Comparison of ENCODE assay signal across 8 cellular contexts in genomic region chr12:6767592-6768384, GRCh38. TPM values are rescaled to one million over a fixed set of nuclear protein-coding genes. Genes with fewer than 3 reads are reported as not detected.
DNase-seq lines count a peak whose midpoint lies in the region; ATAC-seq and TF ChIP-seq lines count a peak whose summit lies in the region.

No MANE protein-coding gene starts in this region.

- H3K27me3 Mint-ChIP-seq in Calu3 (ENCODE audit: unreplicated experiment) = peaks cover 44% of the 10 kb centered on the region
- H3K27me3 Mint-ChIP-seq in dendritic cell treated with granulocyte-macrophage colony-stimulating factor and Interleukin-4, amounts not matched to agents 40 ng/mL and 50 ng/mL, for 4 days = peaks cover 56% of the 10 kb centered on the region

- H3K9me3 ChIP-seq in muscle layer of duodenum (ENCODE audit: control insufficient read depth in 1 of 2, low read length in 2 of 2) = no peaks in the 10 kb centered on the region

- intact Hi-C loops in Calu3 (cut with micrococcal nuclease; ENCODE audit: unreplicated experiment) = loop anchor here (1.0 kb wide), 1 partner anchor 33 kb away; no protein-coding TSS in a partner anchor
- intact Hi-C loops in dendritic cell treated with granulocyte-macrophage colony-stimulating factor and Interleukin-4, amounts not matched to agents 40 ng/mL and 50 ng/mL, for 4 days (cut with micrococcal nuclease) = no loop called here

- H3K4me3 ChIP-seq in muscle layer of duodenum (ENCODE audit: low read depth in 1 of 2, low read length in 2 of 2) = peak overlapping the region; percentile 76 to 83

- TF ChIP-seq CTCF in Calu3 (IDR thresholded peaks at IDR 0.05; ENCODE audit: unreplicated experiment) = no peak
- TF ChIP-seq CTCF in GM10266 (IDR thresholded peaks at IDR 0.05; ENCODE audit: control insufficient read depth, insufficient read depth, low read depth, missing control alignments) = no peak

- CTCF ChIA-PET in Calu3 (lab: Charles Lee) = interaction anchor here (1.0 to 2.5 kb wide), 4 partner anchors 10 to 68 kb away, joined by 3 to 24 read pairs (median 8); partner anchors contain the start of gene MLF2

- peaks cover 16 to 58% of the 10 kb centered on the region in 2 donors for H3K4me1 ChIP-seq in muscle layer of duodenum (ENCODE audit: control insufficient read depth in 1 of 2, insufficient read depth in 2 of 2, low read length in 2 of 2)

- H3K4me3 Mint-ChIP-seq in Calu3 (ENCODE audit: low read depth, unreplicated experiment) = peak overlapping the region; percentile 81
- H3K4me3 Mint-ChIP-seq in dendritic cell treated with granulocyte-macrophage colony-stimulating factor and Interleukin-4, amounts not matched to agents 40 ng/mL and 50 ng/mL, for 4 days = peak overlapping the region; percentile 89

- peaks cover 4 to 19% of the 10 kb centered on the region in 2 donors for H3K36me3 ChIP-seq in muscle layer of duodenum (ENCODE audit: control insufficient read depth in 1 of 2, insufficient read depth in 2 of 2, low read length in 2 of 2)

- H3K36me3 Mint-ChIP-seq in Calu3 (ENCODE audit: insufficient read depth, unreplicated experiment) = peaks cover 50% of the 10 kb centered on the region
- H3K36me3 Mint-ChIP-seq in dendritic cell treated with granulocyte-macrophage colony-stimulating factor and Interleukin-4, amounts not matched to agents 40 ng/mL and 50 ng/mL, for 4 days (ENCODE audit: low read depth) = peaks cover 35% of the 10 kb centered on the region

- BruUV-seq in Calu3 (replicated peaks; lab: Mats Ljungman, UMichigan) = TSS peak; percentile 57

- no peaks in the 10 kb centered on the region for H3K27me3 ChIP-seq in muscle layer of duodenum (ENCODE audit: low read depth, low read length)

- no peaks in the 10 kb centered on the region for H3K9me3 Mint-ChIP-seq in Calu3 (ENCODE audit: low read depth, unreplicated experiment)
- H3K9me3 Mint-ChIP-seq in dendritic cell treated with granulocyte-macrophage colony-stimulating factor and Interleukin-4, amounts not matched to agents 40 ng/mL and 50 ng/mL, for 4 days = no peaks in the 10 kb centered on the region

- ATAC-seq in HG03342 (IDR thresholded peaks at IDR 0.05; ENCODE audit: unreplicated experiment) = no peak

- H3K27ac ChIP-seq in muscle layer of duodenum (ENCODE audit: low read length) = peak overlapping the region; percentile 54

- DNase-seq in Calu3 = no peak
- peak; percentile 97 for DNase-seq in NCI-H2171 treated with DMSO at 0.1 percent for 48 hours (lab: John Stamatoyannopoulos, UW)
- DNase-seq in HUDEP-2 (lab: John Stamatoyannopoulos, UW; ENCODE audit: unreplicated experiment in 76 of 76) = no peak
- no peak for DNase-seq in GM10266 (ENCODE audit: extremely low spot score)
- no peak for DNase-seq in stimulated activated CD8-positive, alpha-beta memory T cell treated with anti-CD3 and anti-CD28 coated beads, Interleukin-4, amount 100 ng/mL, for 48 hours

- peak overlapping the region; percentile 80 for H3K27ac Mint-ChIP-seq in Calu3 (ENCODE audit: unreplicated experiment)
- peak overlapping the region; percentile 87 for H3K27ac Mint-ChIP-seq in dendritic cell treated with granulocyte-macrophage colony-stimulating factor and Interleukin-4, amounts not matched to agents 40 ng/mL and 50 ng/mL, for 4 days

- peaks cover 32% of the 10 kb centered on the region for H3K4me1 Mint-ChIP-seq in Calu3 (ENCODE audit: low read depth, unreplicated experiment)
- H3K4me1 Mint-ChIP-seq in dendritic cell treated with granulocyte-macrophage colony-stimulating factor and Interleukin-4, amounts not matched to agents 40 ng/mL and 50 ng/mL, for 4 days (ENCODE audit: low read depth) = peaks cover 83% of the 10 kb centered on the region

RNA-seq across cellular contexts. Expression of gene PTMS, which starts 1.6 kb away (rescaled TPM):
- total RNA-seq in Calu3 (2022) = 53.5 and 62.9 TPM in 2 replicates

RNA-seq across cellular contexts. Expression of gene LAG3, which starts 4.5 kb away (rescaled TPM):
- total RNA-seq in Calu3 (2022) = 0.34 TPM in 1 of 2 replicates, not detected in the other

RNA-seq across cellular contexts. Expression of gene MLF2, which starts 14.8 kb away (rescaled TPM):
- 176 and 183 TPM in 2 replicates for total RNA-seq in Calu3 (2022)

RNA-seq across cellular contexts. Expression of gene CD4, which starts 21.5 kb away (rescaled TPM):
- total RNA-seq in Calu3 (2022) = not detected in 2 replicates

RNA-seq across cellular contexts. Expression of gene COPS7A, which starts 43.9 kb away (rescaled TPM):
- 47.3 and 55.3 TPM in 2 replicates for total RNA-seq in Calu3 (2022)
